ENCODE assay signal across 1 cellular context in genomic region chr12:107622005-107622404, GRCh38.
TF ChIP-seq lines count a peak whose summit lies in the region.

No MANE protein-coding gene starts in this region.

TF ChIP-seq in HCT116, 20 proteins besides CTCF, POLR2A, EP300 and RAD21 (continued from another document):
- no peak for TF ChIP-seq CBX3 (IDR thresholded peaks at IDR 0.05; ENCODE audit: low read depth)
- no peak for TF ChIP-seq MAX (IDR thresholded peaks at IDR 0.05)
- no peak for TF ChIP-seq POLR2AphosphoS5 (IDR thresholded peaks at IDR 0.05; ENCODE audit: low read depth, low read length)
- no peak for TF ChIP-seq ZFX (IDR thresholded peaks at IDR 0.05)
- TF ChIP-seq, protein P1, sequence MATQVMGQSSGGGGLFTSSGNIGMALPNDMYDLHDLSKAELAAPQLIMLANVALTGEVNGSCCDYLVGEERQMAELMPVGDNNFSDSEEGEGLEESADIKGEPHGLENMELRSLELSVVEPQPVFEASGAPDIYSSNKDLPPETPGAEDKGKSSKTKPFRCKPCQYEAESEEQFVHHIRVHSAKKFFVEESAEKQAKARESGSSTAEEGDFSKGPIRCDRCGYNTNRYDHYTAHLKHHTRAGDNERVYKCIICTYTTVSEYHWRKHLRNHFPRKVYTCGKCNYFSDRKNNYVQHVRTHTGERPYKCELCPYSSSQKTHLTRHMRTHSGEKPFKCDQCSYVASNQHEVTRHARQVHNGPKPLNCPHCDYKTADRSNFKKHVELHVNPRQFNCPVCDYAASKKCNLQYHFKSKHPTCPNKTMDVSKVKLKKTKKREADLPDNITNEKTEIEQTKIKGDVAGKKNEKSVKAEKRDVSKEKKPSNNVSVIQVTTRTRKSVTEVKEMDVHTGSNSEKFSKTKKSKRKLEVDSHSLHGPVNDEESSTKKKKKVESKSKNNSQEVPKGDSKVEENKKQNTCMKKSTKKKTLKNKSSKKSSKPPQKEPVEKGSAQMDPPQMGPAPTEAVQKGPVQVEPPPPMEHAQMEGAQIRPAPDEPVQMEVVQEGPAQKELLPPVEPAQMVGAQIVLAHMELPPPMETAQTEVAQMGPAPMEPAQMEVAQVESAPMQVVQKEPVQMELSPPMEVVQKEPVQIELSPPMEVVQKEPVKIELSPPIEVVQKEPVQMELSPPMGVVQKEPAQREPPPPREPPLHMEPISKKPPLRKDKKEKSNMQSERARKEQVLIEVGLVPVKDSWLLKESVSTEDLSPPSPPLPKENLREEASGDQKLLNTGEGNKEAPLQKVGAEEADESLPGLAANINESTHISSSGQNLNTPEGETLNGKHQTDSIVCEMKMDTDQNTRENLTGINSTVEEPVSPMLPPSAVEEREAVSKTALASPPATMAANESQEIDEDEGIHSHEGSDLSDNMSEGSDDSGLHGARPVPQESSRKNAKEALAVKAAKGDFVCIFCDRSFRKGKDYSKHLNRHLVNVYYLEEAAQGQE (IDR thresholded peaks at IDR 0.05; ENCODE audit: low read depth), result no peak
